ENCODE assay signal across 2 cellular contexts in genomic region chr12:14949631-14950030, GRCh38.
TF ChIP-seq lines count a peak whose summit lies in the region.

No MANE protein-coding gene starts in this region.

TF ChIP-seq in liver, 16 proteins besides CTCF, POLR2A, EP300 and RAD21:
- TF ChIP-seq HNF4G (IDR thresholded peaks at IDR 0.05) (no peak), SP1 (IDR thresholded peaks at IDR 0.05) (no peak), NR2F2 (IDR thresholded peaks at IDR 0.05) (no peak), FOXA2 (IDR thresholded peaks at IDR 0.05) (no peak), JUND (IDR thresholded peaks at IDR 0.05) (no peak), MAX (IDR thresholded peaks at IDR 0.05) (no peak), RXRA (IDR thresholded peaks at IDR 0.05) (no peak), TAF1 (conservative IDR thresholded peaks at IDR 0.05) (no peak)

TF ChIP-seq in HepG2, 621 proteins besides CTCF, POLR2A, EP300 and RAD21:
- TF ChIP-seq KDM5A (IDR thresholded peaks at IDR 0.05; ENCODE audit: borderline replicate concordance, low read length) = no peak
TF ChIP-seq in HepG2: peak in this region for 0.
